In genomic region chr2:155145758-155146229, GRCh38 we compare ENCODE assay signal across 11 cellular contexts.
A peak's percentile ranks its signal among the peaks of the same experiment; 100 is the strongest.
DNase-seq lines count a peak whose midpoint lies in the region; ATAC-seq, FAIRE-seq and TF ChIP-seq lines count a peak whose summit lies in the region.
"Had no signal": no experiment of that assay in that cellular context is flagged by ENCODE, and none has a peak within 500 bp of the region (broad histone marks: within the 10 kb centered on the region; RNA-seq: fewer than 3 reads in every experiment).

No MANE protein-coding gene starts in this region.

- ATAC-seq in GM18505 (IDR thresholded peaks at IDR 0.05; ENCODE audit: unreplicated experiment) (peak; percentile 96), GM21529 (IDR thresholded peaks at IDR 0.05; ENCODE audit: unreplicated experiment) (peak; percentile 98), HG03354 (IDR thresholded peaks at IDR 0.05; ENCODE audit: poor library complexity, severe bottlenecking, unreplicated experiment) (peak; percentile 94)

- FAIRE-seq in small intestine (lab: Jason Lieb, UNC), result no peak

- no peak for TF ChIP-seq CTCF in thyroid gland (IDR thresholded peaks at IDR 0.05)

- intact Hi-C loops in thyroid gland (cut with DNase I), result no loop called here

- WGBS in small intestine, 3 donors, result 34 to 39% (median 37%) methylated on average over 3 of the region's 3 CpGs
- WGBS in thyroid gland, 2 donors, result 60 to 63% methylated on average over 3 of the region's 3 CpGs

- peak; percentile 9 for DNase-seq in SHP77 treated with DMSO at 0.1 percent for 48 hours (lab: John Stamatoyannopoulos, UW)
- DNase-seq in activated naive CD4-positive, alpha-beta T cell treated with Interleukin-2 at 50 U/mL for 16 hours, result no peak
- DNase-seq in 8988T, result no peak
- no peak for DNase-seq in small intestine
- DNase-seq in thyroid gland, result no peak
- DNase-seq: activated gamma-delta T cell; DND-41; stimulated activated CD4-positive, alpha-beta T cell treated with anti-CD3 and anti-CD28 coated beads, Interleukin-4, amount 100 ng/mL, for 4 hours had no signal

- H3K36me3 ChIP-seq in small intestine (ENCODE audit: control insufficient read depth in 2 of 2, insufficient read depth in 2 of 2, low read length in 2 of 2) (no peaks in the 10 kb centered on the region), thyroid gland (no peaks in the 10 kb centered on the region)

- no peak overlapping the region for H3K4me3 ChIP-seq in small intestine (ENCODE audit: low read depth in 1 of 2, low read length in 2 of 2)
- no peak overlapping the region for H3K4me3 ChIP-seq in thyroid gland (replicated peaks in 1 of 3)

- no peak for TF ChIP-seq POLR2A in GM18505 (IDR thresholded peaks at IDR 0.05; ENCODE audit: borderline replicate concordance, extremely low read depth, insufficient read depth, insufficient read length)
- no peak for TF ChIP-seq POLR2A in thyroid gland (IDR thresholded peaks at IDR 0.05)

- H3K27ac ChIP-seq in small intestine (ENCODE audit: low read depth in 1 of 2, low read length in 1 of 2), result no peak overlapping the region
- no peak overlapping the region for H3K27ac ChIP-seq in thyroid gland

- no peaks in the 10 kb centered on the region for H3K9me3 ChIP-seq in small intestine (ENCODE audit: control insufficient read depth, low read depth)
- H3K9me3 ChIP-seq in thyroid gland, result no peaks in the 10 kb centered on the region

- H3K27me3 ChIP-seq in small intestine (ENCODE audit: control insufficient read depth in 2 of 2, insufficient read depth in 2 of 2, low read length in 2 of 2), result no peaks in the 10 kb centered on the region
- H3K27me3 ChIP-seq in thyroid gland, result no peaks in the 10 kb centered on the region

- no peaks in the 10 kb centered on the region for H3K4me1 ChIP-seq in small intestine (ENCODE audit: control insufficient read depth in 2 of 2, insufficient read depth in 1 of 2, low read depth in 1 of 2, low read length in 1 of 2)
- no peaks in the 10 kb centered on the region for H3K4me1 ChIP-seq in thyroid gland
